In the genomic region with DNA sequence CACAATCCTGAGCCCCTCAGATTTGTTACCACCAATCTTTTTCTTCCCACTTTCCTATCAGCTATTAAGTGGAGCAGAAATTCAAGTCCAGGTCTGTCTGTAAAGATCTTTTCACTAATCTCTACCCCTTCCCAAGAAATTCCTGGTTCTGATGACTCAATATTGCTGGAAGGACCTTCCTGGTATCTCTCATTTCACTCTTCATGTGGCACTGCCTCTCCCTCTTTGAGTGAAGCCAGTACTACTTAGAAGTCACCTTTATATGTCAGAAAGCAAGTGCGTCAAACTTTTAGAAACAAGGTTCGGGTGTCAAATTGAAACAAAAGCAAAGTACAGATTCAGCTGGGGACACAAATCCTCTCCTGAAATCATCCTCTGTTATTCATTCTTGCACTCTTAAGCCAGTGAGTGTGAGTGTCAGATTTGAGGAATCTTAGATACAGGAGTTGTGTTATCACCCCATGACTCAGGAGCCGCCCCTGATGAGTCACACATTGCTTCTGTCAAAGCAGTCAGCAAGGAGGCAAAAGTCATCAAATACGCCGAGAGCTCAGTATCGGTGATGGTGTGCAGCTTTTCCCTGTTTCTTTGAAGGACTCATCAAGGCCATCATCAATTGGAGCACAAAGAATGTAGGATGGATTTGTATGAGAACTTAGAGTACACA, we compare ENCODE assay signal across 11 cellular contexts.
DNase-seq lines count a peak whose midpoint lies in the region; ATAC-seq and TF ChIP-seq lines count a peak whose summit lies in the region.
"Had no signal": no experiment of that assay in that cellular context is flagged by ENCODE, and none has a peak within 500 bp of the region (broad histone marks: within the 10 kb centered on the region; RNA-seq: fewer than 3 reads in every experiment).

No MANE protein-coding gene starts in this region.

- no peak overlapping the region for H3K18ac ChIP-seq in mesendoderm (ENCODE audit: low read length)

- H4K5ac ChIP-seq in mesendoderm (ENCODE audit: low read length) = no peak overlapping the region

- no peak overlapping the region for H3K4ac ChIP-seq in mesendoderm (ENCODE audit: low read depth, low read length)

- DNase-seq in Daoy (ENCODE audit: low read depth) = peak; percentile 91
- peak; percentile 72 for DNase-seq in M059J (ENCODE audit: low read depth)
- peak; percentile 76 for DNase-seq in mammary epithelial cell
- peak; percentile 87 for DNase-seq in mesendoderm
- DNase-seq in NCI-H774 (lab: John Stamatoyannopoulos, UW) = no peak
- DNase-seq in NCI-H1436 treated with DMSO at 0.1 percent for 48 hours (lab: John Stamatoyannopoulos, UW) = no peak
- no peak for DNase-seq in NK-92 (lab: John Stamatoyannopoulos, UW; ENCODE audit: unreplicated experiment)
- DNase-seq: cortex of kidney, NCI-H1694 treated with DMSO at 0.1 percent for 48 hours had no signal

- no peak overlapping the region for H3K9ac ChIP-seq in mammary epithelial cell (ENCODE audit: insufficient read depth, low read length)
- no peak overlapping the region for H3K9ac ChIP-seq in mesendoderm (ENCODE audit: low read length)

- peaks cover 24% of the 10 kb centered on the region for H3K4me1 ChIP-seq in mammary epithelial cell (ENCODE audit: insufficient read depth, low read length)
- H3K4me1 ChIP-seq in mesendoderm (ENCODE audit: control insufficient read depth, low read depth, low read length) = peaks cover 3% of the 10 kb centered on the region

- BruUV-seq in mammary epithelial cell (replicated peaks; lab: Mats Ljungman, UMichigan) = no TSS peak

- CTCF ChIA-PET in mammary epithelial cell (lab: Charles Lee; ENCODE audit: low non-redundant PET) = no interaction called here

- H4K8ac ChIP-seq in mesendoderm (ENCODE audit: low read depth, low read length) = no peak overlapping the region

- H3K4me3 ChIP-seq in mammary epithelial cell (replicated peaks in 1 of 3; ENCODE audit: insufficient read depth in 1 of 3, low read depth in 2 of 3, low read length in 3 of 3) (no peak overlapping the region), mesendoderm (ENCODE audit: low read length) (no peak overlapping the region)
- H3K4me3 ChIP-seq: SK-N-MC had no signal

- H3K79me2 ChIP-seq in mammary epithelial cell (ENCODE audit: insufficient read depth, low read length) (no peaks in the 10 kb centered on the region), mesendoderm (ENCODE audit: control insufficient read depth, insufficient read depth, low read length) (no peaks in the 10 kb centered on the region)

- H3K36me3 ChIP-seq in mammary epithelial cell (ENCODE audit: insufficient read depth, low read length) = no peaks in the 10 kb centered on the region
- H3K36me3 ChIP-seq in mesendoderm (ENCODE audit: control insufficient read depth, insufficient read depth, low read length) = no peaks in the 10 kb centered on the region

- no peaks in the 10 kb centered on the region for H3K9me3 ChIP-seq in mammary epithelial cell (replicated peaks; ENCODE audit: insufficient read depth, low read length)

- H2BK5ac ChIP-seq in mesendoderm (ENCODE audit: low read length) = no peak overlapping the region

- H3K27ac ChIP-seq in mammary epithelial cell (ENCODE audit: insufficient read depth, low read depth, low read length) (no peak overlapping the region), mesendoderm (ENCODE audit: low read depth, low read length) (no peak overlapping the region)
- H3K27ac ChIP-seq: SK-N-MC had no signal

- dilution Hi-C loops in mammary epithelial cell (cut with HindIII; ENCODE audit: low sequenced_read_pairs) = no loop called here

- H3K79me1 ChIP-seq in mesendoderm (ENCODE audit: low read length) = no peaks in the 10 kb centered on the region

- H2AK5ac ChIP-seq in mesendoderm (ENCODE audit: low read length) = no peak overlapping the region

- no peaks in the 10 kb centered on the region for H3K27me3 ChIP-seq in mammary epithelial cell (ENCODE audit: insufficient read depth, low read length)
- H3K27me3 ChIP-seq in mesendoderm (ENCODE audit: insufficient read depth, low read length, poor library complexity) = no peaks in the 10 kb centered on the region

- H2AFZ ChIP-seq in mammary epithelial cell (ENCODE audit: low read depth, low read length) = no peak overlapping the region

- intact Hi-C loops in mammary epithelial cell (cut with micrococcal nuclease) = no loop called here

- H3K4me2 ChIP-seq in mammary epithelial cell (ENCODE audit: insufficient read depth, low read depth, low read length) (no peak overlapping the region), mesendoderm (ENCODE audit: low read length) (no peak overlapping the region)

- no peak overlapping the region for H3K56ac ChIP-seq in mesendoderm (ENCODE audit: low read length)

- WGBS in mammary epithelial cell (ENCODE audit: low coverage, missing lambda C conversion rate) = 68% methylated on average over 6 of the region's 6 CpGs
- whole genome bisulfite sequencing in mesendoderm (ENCODE audit: extremely low coverage, insufficient coverage, low lambda C conversion rate) = no CpG with 5 or more reads among the region's 6 CpGs

- TF ChIP-seq CTCF in mammary epithelial cell (conservative IDR thresholded peaks at IDR 0.05 in 1 of 2, IDR thresholded peaks at IDR 0.05 in 1 of 2; ENCODE audit: extremely low read depth in 1 of 2, insufficient read depth in 1 of 2, low read depth in 1 of 2, low read length in 2 of 2) = no peak

- ATAC-seq in GM21737 (IDR thresholded peaks at IDR 0.05; ENCODE audit: unreplicated experiment) = no peak

- H2BK120ac ChIP-seq in mesendoderm (ENCODE audit: low read depth, low read length) = no peak overlapping the region

- no peaks in the 10 kb centered on the region for H4K20me1 ChIP-seq in mammary epithelial cell (ENCODE audit: insufficient read depth, low read length)

- H3K23ac ChIP-seq in mesendoderm (ENCODE audit: low read length) = no peak overlapping the region

- no peak overlapping the region for H2BK15ac ChIP-seq in mesendoderm (replicated peaks; ENCODE audit: low read depth)

- in situ Hi-C loops in mammary epithelial cell (cut with MboI; ENCODE audit: low sequenced_read_pairs in 2 of 2) = no loop called here

Comparison
In these comparisons a context has a peak if more than half of its experiments do, and no peak if none do; other contexts are left out.
1. DNase-seq: peak in Daoy (single experiment), M059J (single experiment), mammary epithelial cell (single experiment) and mesendoderm (single experiment); none in NCI-H774 (single experiment), NCI-H1436 treated with DMSO at 0.1 percent for 48 hours (single experiment) and NK-92 (single experiment).